ENCODE assay signal across 15 cellular contexts in the genomic region with DNA sequence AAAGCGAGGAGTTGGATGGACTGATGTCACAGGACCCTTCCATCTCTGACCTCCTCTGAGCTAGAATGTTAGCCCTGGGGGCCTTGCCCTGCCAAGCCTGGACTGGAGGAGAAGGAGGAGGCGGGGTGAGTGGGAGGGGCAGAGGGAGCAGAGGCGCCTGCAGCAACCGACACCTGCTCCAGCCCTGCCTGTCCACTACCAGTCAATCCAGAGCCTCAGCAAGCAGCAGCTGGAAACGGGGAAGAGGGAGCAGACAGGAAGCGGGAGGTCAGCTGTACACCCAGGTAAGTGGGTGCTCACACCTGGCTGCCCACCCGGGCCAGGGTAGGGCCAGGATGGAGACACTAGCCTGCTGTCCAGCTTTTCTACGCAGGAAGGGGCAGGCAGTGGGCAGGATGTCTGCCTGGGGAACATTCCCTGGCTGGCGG. TPM values are rescaled to one million over a fixed set of nuclear protein-coding genes. Genes with fewer than 3 reads are reported as not detected.
A peak's percentile ranks its signal among the peaks of the same experiment; 100 is the strongest.
DNase-seq lines count a peak whose midpoint lies in the region; ATAC-seq and TF ChIP-seq lines count a peak whose summit lies in the region.
"Had no signal": no experiment of that assay in that cellular context is flagged by ENCODE, and none has a peak within 500 bp of the region (broad histone marks: within the 10 kb centered on the region; RNA-seq: fewer than 3 reads in every experiment).

A gene (plus strand): TSS at position 201 of the 428 bp plus-strand sequence. CDS start 2,470 bp downstream, outside the sequence.

- in situ Hi-C loops in Caki2 (cut with HindIII; ENCODE audit: low pct_unique_long_range_greater_than_20kb, low sequenced_read_pairs) (no loop called here), brain microvascular endothelial cell (cut with HindIII; ENCODE audit: low pct_ligation_motif_present, low sequenced_read_pairs) (no loop called here)

- peak within 1 kb of the TSS; percentile 67 for H3K9ac ChIP-seq in neuronal stem cell (ENCODE audit: low read depth, low read length, poor library complexity)

- DNase-seq in Caki2 (ENCODE audit: low read depth) = peak; percentile 93
- peak; percentile 18 for DNase-seq in M059J (ENCODE audit: low read depth)
- DNase-seq in brain microvascular endothelial cell = no peak
- no peak for DNase-seq in neuronal stem cell (ENCODE audit: low spot score)
- no peak for DNase-seq in middle frontal gyrus (ENCODE audit: extremely low spot score, low spot score)
- DNase-seq in glomerular visceral epithelial cell (ENCODE audit: extremely low spot score) = no peak
- no peak for DNase-seq in NCI-H1694 (lab: John Stamatoyannopoulos, UW)
- DNase-seq: activated CD4-positive, alpha-beta T cell treated with anti-CD3 and anti-CD28 coated beads, Interleukin-2, amount 50 U/mL, for 48 hours; activated naive CD4-positive, alpha-beta T cell treated with anti-CD3 and anti-CD28 coated beads, Interleukin-2, amount 50 U/mL, for 16 hours; cerebellar nuclear complex; kidney glomerular epithelial cell; NCI-H1436 treated with DMSO at 0.1 percent for 48 hours; ovary had no signal

- H3K4ac ChIP-seq in neuronal stem cell (ENCODE audit: low read length) = no peak within 1 kb of the TSS

- H2BK5ac ChIP-seq in neuronal stem cell (ENCODE audit: low read length) = no peak within 1 kb of the TSS

- H3K79me1 ChIP-seq in neuronal stem cell (ENCODE audit: low read depth, low read length) = no peaks in the 10 kb centered on the region

- no peak within 1 kb of the TSS for H3K14ac ChIP-seq in neuronal stem cell (ENCODE audit: low read length)

- no peak within 1 kb of the TSS for H4K91ac ChIP-seq in neuronal stem cell (ENCODE audit: low read depth, low read length, poor library complexity)

- no peak within 1 kb of the TSS for H4K8ac ChIP-seq in neuronal stem cell (ENCODE audit: low read depth, low read length)

- H3K9me3 ChIP-seq in neuronal stem cell (replicated peaks in 1 of 2; ENCODE audit: control insufficient read depth in 2 of 2, insufficient read depth in 1 of 2, low read depth in 1 of 2, low read length in 2 of 2) = no peaks in the 10 kb centered on the region
- H3K9me3 ChIP-seq: ovary, suprapubic skin had no signal

- H2BK12ac ChIP-seq in neuronal stem cell (ENCODE audit: low read length) = peak within 1 kb of the TSS; percentile 59

- no peak for ATAC-seq in HG03025 (IDR thresholded peaks at IDR 0.05; ENCODE audit: low FRiP score, unreplicated experiment)

- peak within 1 kb of the TSS; percentile 89 for H3K18ac ChIP-seq in neuronal stem cell (ENCODE audit: low read length)

- H3K27ac ChIP-seq in brain microvascular endothelial cell (peak within 1 kb of the TSS; percentile 66), neuronal stem cell (replicated peaks; ENCODE audit: low read length) (no peak within 1 kb of the TSS)
- H3K27ac ChIP-seq: ovary, suprapubic skin had no signal

- TF ChIP-seq CTCF in brain microvascular endothelial cell (IDR thresholded peaks at IDR 0.05; ENCODE audit: low read depth, low read length, missing control alignments) = no peak

- peaks cover 0 to 17% of the 10 kb centered on the region in 2 donors for H3K4me1 ChIP-seq in neuronal stem cell (ENCODE audit: control insufficient read depth in 2 of 2, insufficient read depth in 1 of 2, low read depth in 1 of 2, low read length in 2 of 2)
- H3K4me1 ChIP-seq: suprapubic skin had no signal

- no peak within 1 kb of the TSS for H2BK120ac ChIP-seq in neuronal stem cell (ENCODE audit: low read depth, low read length)

- H3K23ac ChIP-seq in neuronal stem cell (ENCODE audit: low read depth, low read length, poor library complexity) = no peak within 1 kb of the TSS

- H2BK15ac ChIP-seq in neuronal stem cell (ENCODE audit: low read length) = peak within 1 kb of the TSS; percentile 63

- H2AFZ ChIP-seq in neuronal stem cell (ENCODE audit: low read length) = no peak within 1 kb of the TSS

- H3K4me3 ChIP-seq in brain microvascular endothelial cell (ENCODE audit: low read depth, low read length) = no peak within 1 kb of the TSS
- no peak within 1 kb of the TSS for H3K4me3 ChIP-seq in neuronal stem cell (ENCODE audit: low read length in 2 of 2)
- H3K4me3 ChIP-seq: ovary, suprapubic skin had no signal

- no peaks in the 10 kb centered on the region for H3K36me3 ChIP-seq in brain microvascular endothelial cell (replicated peaks)
- no peaks in the 10 kb centered on the region for H3K36me3 ChIP-seq in neuronal stem cell (replicated peaks in 1 of 2; ENCODE audit: control insufficient read depth in 2 of 2, insufficient read depth in 2 of 2, low read length in 2 of 2)
- H3K36me3 ChIP-seq: ovary, suprapubic skin had no signal

- peak within 1 kb of the TSS; percentile 77 for H2AK5ac ChIP-seq in neuronal stem cell (ENCODE audit: low read depth, low read length)

- H3K27me3 ChIP-seq in brain microvascular endothelial cell (replicated peaks) = no peaks in the 10 kb centered on the region
- peaks cover 0 to 55% (median 0%) of the 10 kb centered on the region in 3 experiments for H3K27me3 ChIP-seq in neuronal stem cell (ENCODE audit: control insufficient read depth in 3 of 3, insufficient read depth in 3 of 3, low read depth in 1 of 3, low read length in 3 of 3)
- H3K27me3 ChIP-seq: ovary had no signal

- WGBS in neuronal stem cell (ENCODE audit: extremely low coverage in 2 of 2, insufficient read length in 2 of 2, insufficient replicate concordance in 1 of 2), 2 donors = no CpG with 5 or more reads among the region's 9 CpGs

- no peak within 1 kb of the TSS for H3K4me2 ChIP-seq in neuronal stem cell (ENCODE audit: insufficient read depth, low read length, poor library complexity, severe bottlenecking)

RNA-seq across cellular contexts. Expression of the gene that starts here (rescaled TPM):
- total RNA-seq in Caki2 (2014; rRNA removed; shearing (Covaris generic); ENCODE audit: low replicate concordance) = 65.4 and 75.0 TPM in 2 replicates
- total RNA-seq in M059J (2014; rRNA removed; shearing (Covaris generic)) = not detected in 2 replicates
- 0.15 TPM for polyA plus RNA-seq in neuronal stem cell (2013, experiment 1 of 2)
- 0.12 TPM for polyA plus RNA-seq in neuronal stem cell (2013, experiment 2 of 2)

Comparison
In these comparisons a context has a peak if more than half of its experiments do, and no peak if none do; other contexts are left out.
1. RNA of the gene that starts here (total RNA-seq): 65.4 to 75.0 TPM in Caki2; not detected in M059J; every median in the first group is over 10 times any median in the second.
2. Peak in DNase-seq in M059J; RNA of the gene not detected or under 1 TPM.